22 cellular contexts compared by ENCODE assay signal in genomic region chr2:237305579-237305978, GRCh38.
"Had no signal": no experiment of that assay in that cellular context is flagged by ENCODE, and none has a peak within 500 bp of the region (broad histone marks: within the 10 kb centered on the region; RNA-seq: fewer than 3 reads in every experiment).

No MANE protein-coding gene starts in this region.

- H2AFZ ChIP-seq: neural progenitor cell had no signal

- H3K27me3 ChIP-seq: breast epithelium, gastroesophageal sphincter, heart right ventricle, neural progenitor cell, stomach, upper lobe of left lung had no signal

- H3K4me2 ChIP-seq: neural progenitor cell had no signal

- DNase-seq: activated CD4-positive, alpha-beta T cell treated with anti-CD3 and anti-CD28 coated beads for 1 hour; activated CD8-positive, alpha-beta memory T cell treated with anti-CD3 and anti-CD28 coated beads for 24 hours; activated CD8-positive, alpha-beta memory T cell treated with anti-CD3 and anti-CD28 coated beads, Interleukin-2, amount 50 U/mL, for 48 hours; activated effector memory CD4-positive, alpha-beta T cell treated with Interleukin-2 at 50 U/mL for 16 hours; activated naive CD4-positive, alpha-beta T cell treated with anti-CD3 and anti-CD28 coated beads, Interleukin-2, amount 10 ng/mL, durations not matched to agents 7 days and 5 days; activated T-cell treated with anti-CD3 and anti-CD28 coated beads, Interleukin-2, amount 50 U/mL, for 48 hours; aorta; heart right ventricle; mucosa of descending colon; naive B cell; right cardiac atrium; small intestine; stimulated activated CD4-positive, alpha-beta T cell treated with anti-CD3 and anti-CD28 coated beads, Interleukin-4, amount 100 ng/mL, for 1 hour; stomach; T-helper 2 cell; upper lobe of left lung; WERI-Rb-1 had no signal

- H3K4me3 ChIP-seq: breast epithelium, coronary artery, gastroesophageal sphincter, heart right ventricle, mucosa of descending colon, neural progenitor cell, prostate gland, stomach, upper lobe of left lung had no signal

- H3K4me1 ChIP-seq: breast epithelium, neural progenitor cell, prostate gland, upper lobe of left lung had no signal

- H3K36me3 ChIP-seq: breast epithelium, gastroesophageal sphincter, heart right ventricle, neural progenitor cell, prostate gland, stomach, upper lobe of left lung, WERI-Rb-1 had no signal

- H3K9me3 ChIP-seq: breast epithelium, mucosa of descending colon, prostate gland, stomach, upper lobe of left lung had no signal

- H3K9ac ChIP-seq: neural progenitor cell had no signal

- H3K27ac ChIP-seq: breast epithelium, coronary artery, neural progenitor cell, stomach, upper lobe of left lung, WERI-Rb-1 had no signal

- ATAC-seq: gastroesophageal sphincter, mucosa of descending colon, right cardiac atrium had no signal
